In the genomic region with DNA sequence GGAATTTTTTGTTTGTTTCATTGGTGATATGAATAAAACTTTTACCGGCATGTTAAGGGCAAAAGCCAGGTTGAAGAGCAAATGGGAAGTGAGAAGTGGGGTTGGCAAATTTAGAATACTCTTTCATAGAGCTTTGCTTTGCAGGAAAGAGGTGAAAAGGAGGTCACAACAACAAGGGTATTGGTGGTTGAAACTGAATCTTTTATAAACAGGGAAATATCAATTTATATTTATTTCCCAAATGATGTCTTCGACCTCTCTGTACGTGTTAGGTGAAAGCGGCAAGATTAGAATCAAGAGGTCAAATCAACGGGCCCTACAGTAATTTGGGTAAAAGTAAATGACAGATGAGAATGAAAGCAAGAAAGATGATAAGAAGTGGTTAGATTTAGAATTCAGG, we compare ENCODE assay signal across 30 cellular contexts. TPM values are rescaled to one million over a fixed set of nuclear protein-coding genes. Genes with fewer than 3 reads are reported as not detected.
"Had no signal": no experiment of that assay in that cellular context is flagged by ENCODE, and none has a peak within 500 bp of the region (broad histone marks: within the 10 kb centered on the region; RNA-seq: fewer than 3 reads in every experiment).

No MANE protein-coding gene starts in this region.

- H3K9me3 ChIP-seq: esophagus muscularis mucosa, heart right ventricle, lower lobe of right lung, right atrium auricular region, suprapubic skin, tibial nerve had no signal

- H3K27ac ChIP-seq: esophagus muscularis mucosa, heart right ventricle, lower lobe of right lung, right atrium auricular region, suprapubic skin, tibial nerve had no signal

- H3K4me1 ChIP-seq: esophagus muscularis mucosa, heart right ventricle, lower lobe of right lung, right atrium auricular region, suprapubic skin, tibial nerve had no signal

- H3K9me3 Mint-ChIP-seq: activated B cell treated with CpG ODN at 0.5 μM for 24 hours; activated naive CD4-positive, alpha-beta T cell treated with anti-CD3 and anti-CD28 coated beads, Interleukin-2, amount 50 U/mL, for 72 hours; activated T-cell treated with anti-CD3 and anti-CD28 coated beads, Interleukin-2, amount 50 U/mL, for 72 hours; neural crest cell had no signal

- H3K4me1 Mint-ChIP-seq: activated B cell treated with CpG ODN at 0.5 μM for 24 hours; central memory CD8-positive, alpha-beta T cell; naive thymus-derived CD8-positive, alpha-beta T cell; neural crest cell had no signal

- H3K36me3 ChIP-seq: esophagus muscularis mucosa, heart right ventricle, lower lobe of right lung, right atrium auricular region, suprapubic skin, tibial nerve had no signal

- FAIRE-seq: bronchial epithelial cell, colon had no signal

- H3K4me3 Mint-ChIP-seq: activated B cell treated with CpG ODN at 0.5 μM for 24 hours; activated T-cell treated with anti-CD3 and anti-CD28 coated beads, Interleukin-2, amount 50 U/mL, for 72 hours; central memory CD8-positive, alpha-beta T cell; naive thymus-derived CD8-positive, alpha-beta T cell; neural crest cell had no signal

- ATAC-seq: activated naive CD4-positive, alpha-beta T cell treated with anti-CD3 and anti-CD28 coated beads, Interleukin-2, amount 50 U/mL, for 72 hours; activated T-cell treated with anti-CD3 and anti-CD28 coated beads, Interleukin-2, amount 50 U/mL, for 72 hours; heart right ventricle; left lobe of liver; lower lobe of right lung; naive thymus-derived CD8-positive, alpha-beta T cell had no signal

- H3K4me3 ChIP-seq: esophagus muscularis mucosa, heart right ventricle, lower lobe of right lung, right atrium auricular region, smooth muscle cell, suprapubic skin, tibial nerve had no signal

- H3K4me2 ChIP-seq: smooth muscle cell had no signal

- H3K27ac Mint-ChIP-seq: activated B cell treated with CpG ODN at 0.5 μM for 24 hours; activated naive CD4-positive, alpha-beta T cell treated with anti-CD3 and anti-CD28 coated beads, Interleukin-2, amount 50 U/mL, for 72 hours; activated T-cell treated with anti-CD3 and anti-CD28 coated beads, Interleukin-2, amount 50 U/mL, for 72 hours; naive thymus-derived CD8-positive, alpha-beta T cell had no signal

- H3K27me3 ChIP-seq: esophagus muscularis mucosa, heart right ventricle, right atrium auricular region, suprapubic skin, tibial nerve had no signal

- DNase-seq: activated B cell treated with CpG ODN at 0.5 μM for 24 hours; activated naive CD4-positive, alpha-beta T cell; activated T-cell treated with anti-CD3 and anti-CD28 coated beads for 4 hours; activated T-cell treated with anti-CD3 and anti-CD28 coated beads, Interleukin-2, amount 50 U/mL, for 72 hours; anterior cingulate cortex; dermis blood vessel endothelial cell; effector CD4-positive, alpha-beta T cell; foreskin melanocyte; heart right ventricle; kidney glomerular epithelial cell; lower lobe of right lung; mesenchymal stem cell; naive thymus-derived CD8-positive, alpha-beta T cell; occipital lobe; stimulated activated CD4-positive, alpha-beta T cell treated with anti-CD3 and anti-CD28 coated beads, Interleukin-1b, Interleukin-23, amount 100 ng/mL, for 48 hours; stimulated activated naive CD4-positive, alpha-beta T cell had no signal

- H3K36me3 Mint-ChIP-seq: activated naive CD4-positive, alpha-beta T cell treated with anti-CD3 and anti-CD28 coated beads, Interleukin-2, amount 50 U/mL, for 72 hours; naive thymus-derived CD8-positive, alpha-beta T cell had no signal

- H3K27me3 Mint-ChIP-seq: activated B cell treated with CpG ODN at 0.5 μM for 24 hours; central memory CD8-positive, alpha-beta T cell had no signal

RNA-seq across cellular contexts. Expression of a gene that starts 3.4 kb away (rescaled TPM):
- total RNA-seq: activated B cell treated with CpG ODN at 0.5 μM for 24 hours; activated naive CD4-positive, alpha-beta T cell treated with anti-CD3 and anti-CD28 coated beads, Interleukin-2, amount 50 U/mL, for 72 hours; activated T-cell treated with anti-CD3 and anti-CD28 coated beads, Interleukin-2, amount 50 U/mL, for 72 hours; bronchial epithelial cell; dermis blood vessel endothelial cell; esophagus muscularis mucosa; glomerular endothelial cell; heart right ventricle; left lobe of liver; lower lobe of right lung; naive thymus-derived CD8-positive, alpha-beta T cell; neural crest cell; occipital lobe; pulmonary artery endothelial cell; right atrium auricular region; smooth muscle cell; suprapubic skin; tibial nerve; urinary bladder had no signal
- polyA plus RNA-seq: heart right ventricle; naive thymus-derived CD8-positive, alpha-beta T cell; smooth muscle cell; urinary bladder had no signal

RNA-seq across cellular contexts. Expression of a gene that starts 18.9 kb away (rescaled TPM):
- total RNA-seq: activated B cell treated with CpG ODN at 0.5 μM for 24 hours; activated naive CD4-positive, alpha-beta T cell treated with anti-CD3 and anti-CD28 coated beads, Interleukin-2, amount 50 U/mL, for 72 hours; activated T-cell treated with anti-CD3 and anti-CD28 coated beads, Interleukin-2, amount 50 U/mL, for 72 hours; bronchial epithelial cell; dermis blood vessel endothelial cell; esophagus muscularis mucosa; glomerular endothelial cell; heart right ventricle; left lobe of liver; lower lobe of right lung; naive thymus-derived CD8-positive, alpha-beta T cell; neural crest cell; occipital lobe; pulmonary artery endothelial cell; right atrium auricular region; smooth muscle cell; suprapubic skin; tibial nerve; urinary bladder had no signal
- polyA plus RNA-seq: heart right ventricle; naive thymus-derived CD8-positive, alpha-beta T cell; smooth muscle cell; urinary bladder had no signal

RNA-seq across cellular contexts. Expression of a gene that starts 29.2 kb away (rescaled TPM):
- total RNA-seq: activated B cell treated with CpG ODN at 0.5 μM for 24 hours; activated naive CD4-positive, alpha-beta T cell treated with anti-CD3 and anti-CD28 coated beads, Interleukin-2, amount 50 U/mL, for 72 hours; activated T-cell treated with anti-CD3 and anti-CD28 coated beads, Interleukin-2, amount 50 U/mL, for 72 hours; bronchial epithelial cell; dermis blood vessel endothelial cell; esophagus muscularis mucosa; glomerular endothelial cell; heart right ventricle; left lobe of liver; lower lobe of right lung; naive thymus-derived CD8-positive, alpha-beta T cell; neural crest cell; occipital lobe; pulmonary artery endothelial cell; right atrium auricular region; smooth muscle cell; suprapubic skin; tibial nerve; urinary bladder had no signal
- polyA plus RNA-seq: heart right ventricle; naive thymus-derived CD8-positive, alpha-beta T cell; smooth muscle cell; urinary bladder had no signal

RNA-seq across cellular contexts. Expression of a gene that starts 33.7 kb away (rescaled TPM):
- total RNA-seq: activated B cell treated with CpG ODN at 0.5 μM for 24 hours; activated naive CD4-positive, alpha-beta T cell treated with anti-CD3 and anti-CD28 coated beads, Interleukin-2, amount 50 U/mL, for 72 hours; activated T-cell treated with anti-CD3 and anti-CD28 coated beads, Interleukin-2, amount 50 U/mL, for 72 hours; bronchial epithelial cell; dermis blood vessel endothelial cell; esophagus muscularis mucosa; glomerular endothelial cell; heart right ventricle; lower lobe of right lung; naive thymus-derived CD8-positive, alpha-beta T cell; neural crest cell; occipital lobe; pulmonary artery endothelial cell; right atrium auricular region; smooth muscle cell; suprapubic skin; tibial nerve; urinary bladder had no signal
- polyA plus RNA-seq: heart right ventricle; naive thymus-derived CD8-positive, alpha-beta T cell; smooth muscle cell; urinary bladder had no signal
